Comparison of ENCODE assay signal across 18 cellular contexts in genomic region chr10:100830728-100831110, GRCh38.
DNase-seq lines count a peak whose midpoint lies in the region; ATAC-seq and TF ChIP-seq lines count a peak whose summit lies in the region.
"Had no signal": no experiment of that assay in that cellular context is flagged by ENCODE, and none has a peak within 500 bp of the region (broad histone marks: within the 10 kb centered on the region; RNA-seq: fewer than 3 reads in every experiment).

No MANE protein-coding gene starts in this region.

- no peaks in the 10 kb centered on the region for H3K27me3 ChIP-seq in Loucy (ENCODE audit: insufficient read depth, low read length, poor library complexity, severe bottlenecking)
- peaks cover 100% of the 10 kb centered on the region for H3K27me3 ChIP-seq in neural progenitor cell
- H3K27me3 ChIP-seq in tibial artery = peaks cover 0 to 77% of the 10 kb centered on the region in 2 donors

- no peak overlapping the region for H2AFZ ChIP-seq in Loucy (ENCODE audit: low read length)
- no peak overlapping the region for H2AFZ ChIP-seq in neural progenitor cell (replicated peaks)
- H2AFZ ChIP-seq: PC-9 had no signal

- H3K4me3 ChIP-seq in Loucy (ENCODE audit: low read length, poor library complexity, severe bottlenecking) (no peak overlapping the region), neural progenitor cell (no peak overlapping the region), coronary artery (no peak overlapping the region), tibial artery (no peak overlapping the region)
- H3K4me3 ChIP-seq: A549, PC-9 had no signal

- H3K27ac Mint-ChIP-seq in activated T-cell treated with anti-CD3 and anti-CD28 coated beads, Interleukin-2, amount 50 U/mL, for 72 hours = no peak overlapping the region
- H3K27ac Mint-ChIP-seq in immature natural killer cell (no peak overlapping the region), neural progenitor cell (no peak overlapping the region)
- H3K27ac Mint-ChIP-seq: CD14-positive monocyte had no signal

- H3K4me3 Mint-ChIP-seq in activated T-cell treated with anti-CD3 and anti-CD28 coated beads, Interleukin-2, amount 50 U/mL, for 72 hours = peak overlapping the region; percentile 83 to 84
- H3K4me3 Mint-ChIP-seq in immature natural killer cell (peak overlapping the region; percentile 18 to 55 (median 36)), neural progenitor cell (peak overlapping the region; percentile 12)

- no peak for DNase-seq in activated T-cell treated with anti-CD3 and anti-CD28 coated beads, Interleukin-2, amount 50 U/mL, for 72 hours
- no peak for DNase-seq in activated T-cell treated with anti-CD3 and anti-CD28 coated beads, Interleukin-2, amount 50 U/mL, for 48 hours
- DNase-seq in immature natural killer cell (no peak), neural progenitor cell (ENCODE audit: low spot score) (no peak), coronary artery (ENCODE audit: low spot score) (no peak), occipital lobe (lab: John Stamatoyannopoulos, UW) (no peak), tibial artery (no peak)
- DNase-seq: MM.1S, NCI-H1105, NCI-H187, NCI-H446 treated with DMSO at 0.1 percent for 48 hours, NCI-H774, PC-9 had no signal

- no peak overlapping the region for H3K27ac ChIP-seq in neural progenitor cell
- H3K27ac ChIP-seq in coronary artery = no peak overlapping the region
- H3K27ac ChIP-seq in tibial artery = no peak overlapping the region
- H3K27ac ChIP-seq: A549, KMS-11, PC-9 had no signal

- H3K4me1 Mint-ChIP-seq in activated T-cell treated with anti-CD3 and anti-CD28 coated beads, Interleukin-2, amount 50 U/mL, for 72 hours (ENCODE audit: low read depth) = peaks cover 31% of the 10 kb centered on the region
- H3K4me1 Mint-ChIP-seq in immature natural killer cell (peaks cover 31 to 35% of the 10 kb centered on the region in 2 donors), neural progenitor cell (peaks cover 25% of the 10 kb centered on the region)

- H3K79me2 ChIP-seq in Loucy (ENCODE audit: insufficient read depth, low read length) = no peaks in the 10 kb centered on the region
- H3K79me2 ChIP-seq in neural progenitor cell (ENCODE audit: low read depth) = no peaks in the 10 kb centered on the region

- peaks cover 3% of the 10 kb centered on the region for H3K27me3 Mint-ChIP-seq in activated T-cell treated with anti-CD3 and anti-CD28 coated beads, Interleukin-2, amount 50 U/mL, for 72 hours (ENCODE audit: low read depth)
- H3K27me3 Mint-ChIP-seq in immature natural killer cell (ENCODE audit: low read depth in 3 of 3) (peaks cover 24 to 44% (median 29%) of the 10 kb centered on the region in 3 donors), neural progenitor cell (ENCODE audit: insufficient read depth, low read depth) (peaks cover 64% of the 10 kb centered on the region)

- H4K20me1 ChIP-seq in Loucy (ENCODE audit: insufficient read depth, low read length, poor library complexity, severe bottlenecking) = no peaks in the 10 kb centered on the region
- H4K20me1 ChIP-seq in neural progenitor cell (ENCODE audit: low read depth) = peaks cover 57% of the 10 kb centered on the region

- H3K4me1 ChIP-seq in Loucy (ENCODE audit: insufficient read depth, low read length, poor library complexity, severe bottlenecking) = peaks cover 50% of the 10 kb centered on the region
- H3K4me1 ChIP-seq in neural progenitor cell = peaks cover 39% of the 10 kb centered on the region
- peaks cover 4 to 47% (median 34%) of the 10 kb centered on the region in 4 donors for H3K4me1 ChIP-seq in tibial artery

- TF ChIP-seq CTCF in Loucy (conservative IDR thresholded peaks at IDR 0.05; ENCODE audit: low read length) (no peak), neural progenitor cell (IDR thresholded peaks at IDR 0.05) (no peak), coronary artery (IDR thresholded peaks at IDR 0.05) (no peak), tibial artery (IDR thresholded peaks at IDR 0.05) (no peak)

- peaks cover 2 to 5% of the 10 kb centered on the region in 2 donors for H3K36me3 Mint-ChIP-seq in activated T-cell treated with anti-CD3 and anti-CD28 coated beads, Interleukin-2, amount 50 U/mL, for 72 hours (ENCODE audit: insufficient read depth in 2 of 2)
- H3K36me3 Mint-ChIP-seq in immature natural killer cell (no peaks in the 10 kb centered on the region), neural progenitor cell (no peaks in the 10 kb centered on the region)

- peak overlapping the region; percentile 55 for H3K9ac ChIP-seq in Loucy (ENCODE audit: low read depth, low read length, poor library complexity, severe bottlenecking)
- H3K9ac ChIP-seq in neural progenitor cell = no peak overlapping the region
- H3K9ac ChIP-seq: KMS-11 had no signal

- intact Hi-C loops in tibial artery (cut with DNase I; ENCODE audit: low total_unique reads) = no loop called here

- no peaks in the 10 kb centered on the region for H3K9me3 ChIP-seq in Loucy (ENCODE audit: insufficient read depth, low read depth, low read length)
- H3K9me3 ChIP-seq in neural progenitor cell (ENCODE audit: low read depth) = no peaks in the 10 kb centered on the region
- no peaks in the 10 kb centered on the region for H3K9me3 ChIP-seq in tibial artery
- H3K9me3 ChIP-seq: A549 had no signal

- peak overlapping the region; percentile 58 for H3K4me2 ChIP-seq in Loucy (ENCODE audit: low read depth, low read length, poor library complexity, severe bottlenecking)
- no peak overlapping the region for H3K4me2 ChIP-seq in neural progenitor cell
- H3K4me2 ChIP-seq: A549, KMS-11, PC-9 had no signal

- H3K9me2 ChIP-seq in Loucy (replicated peaks; ENCODE audit: low read depth, low read length) = no peaks in the 10 kb centered on the region

- ATAC-seq in activated T-cell treated with anti-CD3 and anti-CD28 coated beads, Interleukin-2, amount 50 U/mL, for 72 hours (replicated peaks in 1 of 2) = no peak
- ATAC-seq: A549, HepG2 had no signal

- H3K36me3 ChIP-seq in Loucy (ENCODE audit: insufficient read depth, low read length) (no peaks in the 10 kb centered on the region; the same call in 1 of the 2 replicates), neural progenitor cell (no peaks in the 10 kb centered on the region), tibial artery (no peaks in the 10 kb centered on the region)

- no peaks in the 10 kb centered on the region for H3K9me3 Mint-ChIP-seq in activated T-cell treated with anti-CD3 and anti-CD28 coated beads, Interleukin-2, amount 50 U/mL, for 72 hours
- H3K9me3 Mint-ChIP-seq in immature natural killer cell (peaks cover 0 to 3% (median 0%) of the 10 kb centered on the region in 6 donors), neural progenitor cell (peaks cover 7% of the 10 kb centered on the region)

- no peaks in the 10 kb centered on the region for H3F3A ChIP-seq in Loucy (ENCODE audit: low read depth)
- H3F3A ChIP-seq in neural progenitor cell (ENCODE audit: low read depth) = peaks cover 31% of the 10 kb centered on the region

Comparison
In these comparisons a context has a peak if more than half of its experiments do, and no peak if none do; other contexts are left out.
1. H3K4me3 Mint-ChIP-seq: peak in every context shown above with its lines; median percentile 84 in activated T-cell treated with anti-CD3 and anti-CD28 coated beads, Interleukin-2, amount 50 U/mL, for 72 hours; 36 in immature natural killer cell; 12 in neural progenitor cell.